21 cellular contexts compared by ENCODE assay signal in genomic region chr1:36784147-36784862, GRCh38.
DNase-seq lines count a peak whose midpoint lies in the region; ATAC-seq and TF ChIP-seq lines count a peak whose summit lies in the region.
"Had no signal": no experiment of that assay in that cellular context is flagged by ENCODE, and none has a peak within 500 bp of the region (broad histone marks: within the 10 kb centered on the region; RNA-seq: fewer than 3 reads in every experiment).

No MANE protein-coding gene starts in this region.

- H3K27ac ChIP-seq in neuronal stem cell (replicated peaks; ENCODE audit: low read length): no peak overlapping the region
- H3K27ac ChIP-seq: PC-9, SJCRH30 had no signal

- in situ Hi-C loops in SK-MEL-5 (cut with HindIII; ENCODE audit: low pct_unique_long_range_greater_than_20kb, low sequenced_read_pairs): no loop called here

- H3K4me1 Mint-ChIP-seq in osteocyte (ENCODE audit: unreplicated experiment): no peaks in the 10 kb centered on the region

- H3K9me3 Mint-ChIP-seq in osteocyte (ENCODE audit: unreplicated experiment): no peaks in the 10 kb centered on the region
- H3K9me3 Mint-ChIP-seq: CD4-positive, alpha-beta T cell had no signal

- TF ChIP-seq CTCF in choroid plexus epithelial cell (conservative IDR thresholded peaks at IDR 0.05; ENCODE audit: low read depth, low read length) (no peak), osteocyte (IDR thresholded peaks at IDR 0.05) (no peak)

- no peaks in the 10 kb centered on the region for H3K36me3 Mint-ChIP-seq in osteocyte (ENCODE audit: unreplicated experiment)

- no peak overlapping the region for H3K4me3 Mint-ChIP-seq in osteocyte (ENCODE audit: unreplicated experiment)
- H3K4me3 Mint-ChIP-seq: CD4-positive, alpha-beta T cell had no signal

- H3K23ac ChIP-seq in neuronal stem cell (ENCODE audit: low read depth, low read length, poor library complexity): no peak overlapping the region

- H4K91ac ChIP-seq in neuronal stem cell (ENCODE audit: low read depth, low read length, poor library complexity): no peak overlapping the region

- ATAC-seq in HG02938 (IDR thresholded peaks at IDR 0.05; ENCODE audit: unreplicated experiment): no peak
- ATAC-seq: HCT116, K562, Right ventricle myocardium inferior had no signal

- peak overlapping the region; percentile 22 for H2BK15ac ChIP-seq in neuronal stem cell (ENCODE audit: low read length)

- H3K27me3 Mint-ChIP-seq in osteocyte (ENCODE audit: unreplicated experiment): no peaks in the 10 kb centered on the region

- H3K4me3 ChIP-seq in choroid plexus epithelial cell (ENCODE audit: low read depth, low read length) (no peak overlapping the region), neuronal stem cell (ENCODE audit: low read length in 2 of 2) (no peak overlapping the region)
- H3K4me3 ChIP-seq: K562, PC-9, SJCRH30 had no signal

- H3K14ac ChIP-seq in neuronal stem cell (ENCODE audit: low read length): no peak overlapping the region

- peaks cover 0 to 2% of the 10 kb centered on the region in 2 donors for H3K4me1 ChIP-seq in neuronal stem cell (ENCODE audit: control insufficient read depth in 2 of 2, insufficient read depth in 1 of 2, low read depth in 1 of 2, low read length in 2 of 2)
- H3K4me1 ChIP-seq: SJCRH30 had no signal

- H3K4me2 ChIP-seq in neuronal stem cell (ENCODE audit: insufficient read depth, low read length, poor library complexity, severe bottlenecking): no peak overlapping the region
- H3K4me2 ChIP-seq: PC-9 had no signal

- H2BK12ac ChIP-seq in neuronal stem cell (ENCODE audit: low read length): no peak overlapping the region

- no peak overlapping the region for H3K4ac ChIP-seq in neuronal stem cell (ENCODE audit: low read length)

- peak; percentile 56 for DNase-seq in NCI-H2029 (lab: John Stamatoyannopoulos, UW)
- no peak for DNase-seq in NCI-H2029 treated with DMSO at 0.1 percent for 48 hours (lab: John Stamatoyannopoulos, UW)
- peak; percentile 49 for DNase-seq in SK-MEL-5 (ENCODE audit: low read depth, low spot score)
- peak; percentile 6 for DNase-seq in choroid plexus epithelial cell (ENCODE audit: low read depth)
- no peak for DNase-seq in neuronal stem cell (ENCODE audit: low spot score)
- no peak for DNase-seq in ureter (ENCODE audit: low spot score)
- DNase-seq in osteocyte (ENCODE audit: extremely low spot score, unreplicated experiment): no peak
- DNase-seq: 8988T; CD4-positive, alpha-beta T cell; MV-4-11; NCI-H1105; NCI-H2081 treated with DMSO at 0.1 percent for 48 hours; NCI-H446 treated with DMSO at 0.1 percent for 48 hours; NCI-H526; PC-9; SJCRH30; SW 1271 had no signal

- no peaks in the 10 kb centered on the region for H3K27me3 ChIP-seq in neuronal stem cell (ENCODE audit: control insufficient read depth in 3 of 3, insufficient read depth in 3 of 3, low read depth in 1 of 3, low read length in 3 of 3)

- no peaks in the 10 kb centered on the region for H3K9me3 ChIP-seq in neuronal stem cell (replicated peaks in 1 of 2; ENCODE audit: control insufficient read depth in 2 of 2, insufficient read depth in 1 of 2, low read depth in 1 of 2, low read length in 2 of 2)
- H3K9me3 ChIP-seq: SJCRH30 had no signal

- no peak overlapping the region for H2AFZ ChIP-seq in neuronal stem cell (ENCODE audit: low read length)
- H2AFZ ChIP-seq: PC-9 had no signal

- no peak overlapping the region for H2BK120ac ChIP-seq in neuronal stem cell (ENCODE audit: low read depth, low read length)

- no peak overlapping the region for H3K9ac ChIP-seq in neuronal stem cell (ENCODE audit: low read depth, low read length, poor library complexity)

- H2BK5ac ChIP-seq in neuronal stem cell (ENCODE audit: low read length): no peak overlapping the region

- H3K27ac Mint-ChIP-seq in osteocyte (ENCODE audit: unreplicated experiment): no peak overlapping the region
- H3K27ac Mint-ChIP-seq: CD4-positive, alpha-beta T cell had no signal

- no peaks in the 10 kb centered on the region for H3K36me3 ChIP-seq in neuronal stem cell (replicated peaks in 1 of 2; ENCODE audit: control insufficient read depth in 2 of 2, insufficient read depth in 2 of 2, low read length in 2 of 2)
- H3K36me3 ChIP-seq: SJCRH30 had no signal

- no peak overlapping the region for H2AK5ac ChIP-seq in neuronal stem cell (ENCODE audit: low read depth, low read length)

- no CpG with 5 or more reads among the region's 9 CpGs for WGBS in neuronal stem cell (ENCODE audit: extremely low coverage in 2 of 2, insufficient read length in 2 of 2, insufficient replicate concordance in 1 of 2), 2 donors

- no peaks in the 10 kb centered on the region for H3K79me1 ChIP-seq in neuronal stem cell (ENCODE audit: low read depth, low read length)

- no peak overlapping the region for H3K18ac ChIP-seq in neuronal stem cell (ENCODE audit: low read length)

- H4K8ac ChIP-seq in neuronal stem cell (ENCODE audit: low read depth, low read length): no peak overlapping the region

Comparison
In these comparisons a context has a peak if more than half of its experiments do, and no peak if none do; other contexts are left out.
1. DNase-seq: peak in NCI-H2029 (single experiment), SK-MEL-5 (single experiment) and choroid plexus epithelial cell (single experiment); none in NCI-H2029 treated with DMSO at 0.1 percent for 48 hours (single experiment), neuronal stem cell (single experiment), ureter (single experiment) and osteocyte (single experiment).